1 cellular context compared by ENCODE assay signal in genomic region chr21:42145569-42146250, GRCh38.
TF ChIP-seq lines count a peak whose summit lies in the region.

No MANE protein-coding gene starts in this region.

TF ChIP-seq in GM23338, 12 proteins besides CTCF, POLR2A, EP300 and RAD21 (continued from another document):
- TF ChIP-seq, protein P1, sequence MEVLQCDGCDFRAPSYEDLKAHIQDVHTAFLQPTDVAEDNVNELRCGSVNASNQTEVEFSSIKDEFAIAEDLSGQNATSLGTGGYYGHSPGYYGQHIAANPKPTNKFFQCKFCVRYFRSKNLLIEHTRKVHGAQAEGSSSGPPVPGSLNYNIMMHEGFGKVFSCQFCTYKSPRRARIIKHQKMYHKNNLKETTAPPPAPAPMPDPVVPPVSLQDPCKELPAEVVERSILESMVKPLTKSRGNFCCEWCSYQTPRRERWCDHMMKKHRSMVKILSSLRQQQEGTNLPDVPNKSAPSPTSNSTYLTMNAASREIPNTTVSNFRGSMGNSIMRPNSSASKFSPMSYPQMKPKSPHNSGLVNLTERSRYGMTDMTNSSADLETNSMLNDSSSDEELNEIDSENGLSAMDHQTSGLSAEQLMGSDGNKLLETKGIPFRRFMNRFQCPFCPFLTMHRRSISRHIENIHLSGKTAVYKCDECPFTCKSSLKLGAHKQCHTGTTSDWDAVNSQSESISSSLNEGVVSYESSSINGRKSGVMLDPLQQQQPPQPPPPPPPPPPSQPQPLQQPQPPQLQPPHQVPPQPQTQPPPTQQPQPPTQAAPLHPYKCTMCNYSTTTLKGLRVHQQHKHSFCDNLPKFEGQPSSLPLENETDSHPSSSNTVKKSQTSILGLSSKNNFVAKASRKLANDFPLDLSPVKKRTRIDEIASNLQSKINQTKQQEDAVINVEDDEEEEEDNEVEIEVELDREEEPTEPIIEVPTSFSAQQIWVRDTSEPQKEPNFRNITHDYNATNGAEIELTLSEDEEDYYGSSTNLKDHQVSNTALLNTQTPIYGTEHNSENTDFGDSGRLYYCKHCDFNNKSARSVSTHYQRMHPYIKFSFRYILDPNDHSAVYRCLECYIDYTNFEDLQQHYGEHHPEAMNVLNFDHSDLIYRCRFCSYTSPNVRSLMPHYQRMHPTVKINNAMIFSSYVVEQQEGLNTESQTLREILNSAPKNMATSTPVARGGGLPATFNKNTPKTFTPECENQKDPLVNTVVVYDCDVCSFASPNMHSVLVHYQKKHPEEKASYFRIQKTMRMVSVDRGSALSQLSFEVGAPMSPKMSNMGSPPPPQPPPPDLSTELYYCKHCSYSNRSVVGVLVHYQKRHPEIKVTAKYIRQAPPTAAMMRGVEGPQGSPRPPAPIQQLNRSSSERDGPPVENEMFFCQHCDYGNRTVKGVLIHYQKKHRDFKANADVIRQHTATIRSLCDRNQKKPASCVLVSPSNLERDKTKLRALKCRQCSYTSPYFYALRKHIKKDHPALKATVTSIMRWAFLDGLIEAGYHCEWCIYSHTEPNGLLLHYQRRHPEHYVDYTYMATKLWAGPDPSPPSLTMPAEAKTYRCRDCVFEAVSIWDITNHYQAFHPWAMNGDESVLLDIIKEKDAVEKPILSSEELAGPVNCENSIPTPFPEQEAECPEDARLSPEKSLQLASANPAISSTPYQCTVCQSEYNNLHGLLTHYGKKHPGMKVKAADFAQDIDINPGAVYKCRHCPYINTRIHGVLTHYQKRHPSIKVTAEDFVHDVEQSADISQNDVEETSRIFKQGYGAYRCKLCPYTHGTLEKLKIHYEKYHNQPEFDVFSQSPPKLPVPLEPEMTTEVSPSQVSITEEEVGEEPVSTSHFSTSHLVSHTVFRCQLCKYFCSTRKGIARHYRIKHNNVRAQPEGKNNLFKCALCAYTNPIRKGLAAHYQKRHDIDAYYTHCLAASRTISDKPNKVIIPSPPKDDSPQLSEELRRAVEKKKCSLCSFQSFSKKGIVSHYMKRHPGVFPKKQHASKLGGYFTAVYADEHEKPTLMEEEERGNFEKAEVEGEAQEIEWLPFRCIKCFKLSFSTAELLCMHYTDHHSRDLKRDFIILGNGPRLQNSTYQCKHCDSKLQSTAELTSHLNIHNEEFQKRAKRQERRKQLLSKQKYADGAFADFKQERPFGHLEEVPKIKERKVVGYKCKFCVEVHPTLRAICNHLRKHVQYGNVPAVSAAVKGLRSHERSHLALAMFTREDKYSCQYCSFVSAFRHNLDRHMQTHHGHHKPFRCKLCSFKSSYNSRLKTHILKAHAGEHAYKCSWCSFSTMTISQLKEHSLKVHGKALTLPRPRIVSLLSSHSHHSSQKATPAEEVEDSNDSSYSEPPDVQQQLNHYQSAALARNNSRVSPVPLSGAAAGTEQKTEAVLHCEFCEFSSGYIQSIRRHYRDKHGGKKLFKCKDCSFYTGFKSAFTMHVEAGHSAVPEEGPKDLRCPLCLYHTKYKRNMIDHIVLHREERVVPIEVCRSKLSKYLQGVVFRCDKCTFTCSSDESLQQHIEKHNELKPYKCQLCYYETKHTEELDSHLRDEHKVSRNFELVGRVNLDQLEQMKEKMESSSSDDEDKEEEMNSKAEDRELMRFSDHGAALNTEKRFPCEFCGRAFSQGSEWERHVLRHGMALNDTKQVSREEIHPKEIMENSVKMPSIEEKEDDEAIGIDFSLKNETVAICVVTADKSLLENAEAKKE (CRISPR knock-in tag; IDR thresholded peaks at IDR 0.05) = no peak
- TF ChIP-seq EZH2phosphoT487 (IDR thresholded peaks at IDR 0.05; ENCODE audit: unreplicated experiment) (no peak), NANOG (IDR thresholded peaks at IDR 0.05; ENCODE audit: borderline replicate concordance) (no peak)
- TF ChIP-seq, protein P2, sequence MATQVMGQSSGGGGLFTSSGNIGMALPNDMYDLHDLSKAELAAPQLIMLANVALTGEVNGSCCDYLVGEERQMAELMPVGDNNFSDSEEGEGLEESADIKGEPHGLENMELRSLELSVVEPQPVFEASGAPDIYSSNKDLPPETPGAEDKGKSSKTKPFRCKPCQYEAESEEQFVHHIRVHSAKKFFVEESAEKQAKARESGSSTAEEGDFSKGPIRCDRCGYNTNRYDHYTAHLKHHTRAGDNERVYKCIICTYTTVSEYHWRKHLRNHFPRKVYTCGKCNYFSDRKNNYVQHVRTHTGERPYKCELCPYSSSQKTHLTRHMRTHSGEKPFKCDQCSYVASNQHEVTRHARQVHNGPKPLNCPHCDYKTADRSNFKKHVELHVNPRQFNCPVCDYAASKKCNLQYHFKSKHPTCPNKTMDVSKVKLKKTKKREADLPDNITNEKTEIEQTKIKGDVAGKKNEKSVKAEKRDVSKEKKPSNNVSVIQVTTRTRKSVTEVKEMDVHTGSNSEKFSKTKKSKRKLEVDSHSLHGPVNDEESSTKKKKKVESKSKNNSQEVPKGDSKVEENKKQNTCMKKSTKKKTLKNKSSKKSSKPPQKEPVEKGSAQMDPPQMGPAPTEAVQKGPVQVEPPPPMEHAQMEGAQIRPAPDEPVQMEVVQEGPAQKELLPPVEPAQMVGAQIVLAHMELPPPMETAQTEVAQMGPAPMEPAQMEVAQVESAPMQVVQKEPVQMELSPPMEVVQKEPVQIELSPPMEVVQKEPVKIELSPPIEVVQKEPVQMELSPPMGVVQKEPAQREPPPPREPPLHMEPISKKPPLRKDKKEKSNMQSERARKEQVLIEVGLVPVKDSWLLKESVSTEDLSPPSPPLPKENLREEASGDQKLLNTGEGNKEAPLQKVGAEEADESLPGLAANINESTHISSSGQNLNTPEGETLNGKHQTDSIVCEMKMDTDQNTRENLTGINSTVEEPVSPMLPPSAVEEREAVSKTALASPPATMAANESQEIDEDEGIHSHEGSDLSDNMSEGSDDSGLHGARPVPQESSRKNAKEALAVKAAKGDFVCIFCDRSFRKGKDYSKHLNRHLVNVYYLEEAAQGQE (IDR thresholded peaks at IDR 0.05; ENCODE audit: unreplicated experiment) = no peak
